In genomic region chr9:136323420-136323819, GRCh38 we compare ENCODE assay signal across 25 cellular contexts. TPM values are rescaled to one million over a fixed set of nuclear protein-coding genes. Genes with fewer than 3 reads are reported as not detected.
A peak's percentile ranks its signal among the peaks of the same experiment; 100 is the strongest.
DNase-seq lines count a peak whose midpoint lies in the region; FAIRE-seq and TF ChIP-seq lines count a peak whose summit lies in the region.
"Had no signal": no experiment of that assay in that cellular context is flagged by ENCODE, and none has a peak within 500 bp of the region (broad histone marks: within the 10 kb centered on the region; RNA-seq: fewer than 3 reads in every experiment).

No MANE protein-coding gene starts in this region.

- peak; percentile 66 for FAIRE-seq in bronchial epithelial cell (lab: Jason Lieb, UNC)
- FAIRE-seq: frontal cortex, K562 had no signal

- TF ChIP-seq CTCF in bronchial epithelial cell (IDR thresholded peaks at IDR 0.05; ENCODE audit: insufficient read depth, low read length, severe bottlenecking) (peak; percentile 17), neural crest cell (conservative IDR thresholded peaks at IDR 0.05) (no peak)

- H3K27ac Mint-ChIP-seq in neural crest cell (ENCODE audit: unreplicated experiment) = no peak overlapping the region
- H3K27ac Mint-ChIP-seq: activated CD4-positive, alpha-beta T cell treated with anti-CD3 and anti-CD28 coated beads, Interleukin-2, amount 10 ng/mL, durations not matched to agents 7 days and 5 days; CD4-positive, CD25-positive, alpha-beta regulatory T cell; T-cell had no signal

- no peaks in the 10 kb centered on the region for H3K36me3 Mint-ChIP-seq in neural crest cell (ENCODE audit: low read depth)
- H3K36me3 Mint-ChIP-seq: CD4-positive, CD25-positive, alpha-beta regulatory T cell; T-cell had no signal

- peaks cover 2% of the 10 kb centered on the region for H3K27me3 ChIP-seq in bronchial epithelial cell (ENCODE audit: control insufficient read depth, insufficient read depth, low read length)
- H3K27me3 ChIP-seq: adrenal gland, uterus had no signal

- peaks cover 6% of the 10 kb centered on the region for H3K4me1 Mint-ChIP-seq in neural crest cell
- H3K4me1 Mint-ChIP-seq: activated CD4-positive, alpha-beta T cell treated with anti-CD3 and anti-CD28 coated beads, Interleukin-2, amount 10 ng/mL, durations not matched to agents 7 days and 5 days; CD4-positive, CD25-positive, alpha-beta regulatory T cell had no signal

- peak; percentile 54 for DNase-seq in NCI-H1694 (lab: John Stamatoyannopoulos, UW)
- no peak for DNase-seq in NCI-H1694 treated with DMSO at 0.1 percent for 48 hours (lab: John Stamatoyannopoulos, UW)
- DNase-seq in NCI-H1105 treated with DMSO at 0.1 percent for 48 hours (lab: John Stamatoyannopoulos, UW) = peak; percentile 35
- peak; percentile 56 for DNase-seq in bronchial epithelial cell (ENCODE audit: low read depth)
- no peak for DNase-seq in neural crest cell (ENCODE audit: low read depth, low spot score)
- DNase-seq in HK-2 (ENCODE audit: unreplicated experiment) = no peak
- no peak for DNase-seq in COLO829 (ENCODE audit: low spot score)
- no peak for DNase-seq in NCI-H2227 (lab: John Stamatoyannopoulos, UW; ENCODE audit: unreplicated experiment)
- DNase-seq: ACHN; activated CD4-positive, alpha-beta T cell treated with anti-CD3 and anti-CD28 coated beads, Interleukin-2, amount 10 ng/mL, durations not matched to agents 7 days and 5 days; activated CD8-positive, alpha-beta memory T cell treated with anti-CD3 and anti-CD28 coated beads, Interleukin-2, amount 50 U/mL, for 4 hours; activated effector memory CD4-positive, alpha-beta T cell treated with Interleukin-2 at 50 U/mL for 16 hours; adrenal gland; CD4-positive, CD25-positive, alpha-beta regulatory T cell; dermis blood vessel endothelial cell; kidney glomerular epithelial cell; NCI-H226; spleen; T-cell; uterus had no signal

- no peaks in the 10 kb centered on the region for H3K27me3 Mint-ChIP-seq in neural crest cell (ENCODE audit: low read depth)
- H3K27me3 Mint-ChIP-seq: T-cell had no signal

- no peak overlapping the region for H3K4me3 ChIP-seq in bronchial epithelial cell (ENCODE audit: low read depth, low read length)
- H3K4me3 ChIP-seq: adrenal gland, K562, spleen, uterus had no signal

- peak overlapping the region; percentile 8 for H3K4me3 Mint-ChIP-seq in neural crest cell
- H3K4me3 Mint-ChIP-seq: activated CD4-positive, alpha-beta T cell treated with anti-CD3 and anti-CD28 coated beads, Interleukin-2, amount 10 ng/mL, durations not matched to agents 7 days and 5 days; T-cell had no signal

- no peaks in the 10 kb centered on the region for H3K9me3 Mint-ChIP-seq in neural crest cell
- H3K9me3 Mint-ChIP-seq: activated CD4-positive, alpha-beta T cell treated with anti-CD3 and anti-CD28 coated beads, Interleukin-2, amount 10 ng/mL, durations not matched to agents 7 days and 5 days; CD4-positive, CD25-positive, alpha-beta regulatory T cell; T-cell had no signal

- no peaks in the 10 kb centered on the region for H3K36me3 ChIP-seq in bronchial epithelial cell (ENCODE audit: control insufficient read depth, insufficient read depth, low read length)
- H3K36me3 ChIP-seq: adrenal gland, spleen, uterus had no signal

RNA-seq across cellular contexts. Expression of gene GPSM1, which starts 3.9 kb away (rescaled TPM):
- 12.3 and 13.4 TPM in 2 replicates for total RNA-seq in bronchial epithelial cell
- 50.8 and 56.7 TPM in 2 replicates for total RNA-seq in neural crest cell

RNA-seq across cellular contexts. Expression of gene CCDC187, which starts 19.5 kb away (rescaled TPM):
- total RNA-seq in bronchial epithelial cell (not detected in 2 replicates), neural crest cell (0.07 TPM in 1 of 2 replicates, not detected in the other)
- total RNA-seq: activated CD4-positive, alpha-beta T cell treated with anti-CD3 and anti-CD28 coated beads, Interleukin-2, amount 10 ng/mL, durations not matched to agents 7 days and 5 days; CD4-positive, CD25-positive, alpha-beta regulatory T cell; Daoy; dermis blood vessel endothelial cell; K562; mesenteric fat pad; pulmonary artery endothelial cell had no signal

RNA-seq across cellular contexts. Expression of gene DNLZ, which starts 40.1 kb away (rescaled TPM):
- total RNA-seq in bronchial epithelial cell (14.5 and 17.4 TPM in 2 replicates), neural crest cell (21.3 and 21.7 TPM in 2 replicates)

RNA-seq across cellular contexts. Expression of gene CARD9, which starts 50.0 kb away (rescaled TPM):
- total RNA-seq in bronchial epithelial cell (0.51 and 0.53 TPM in 2 replicates), neural crest cell (1.3 and 1.4 TPM in 2 replicates)

Comparison
In these comparisons a context has a peak if more than half of its experiments do, and no peak if none do; other contexts are left out.
1. DNase-seq: peak in NCI-H1694 (single experiment), NCI-H1105 treated with DMSO at 0.1 percent for 48 hours (single experiment) and bronchial epithelial cell (single experiment); none in NCI-H1694 treated with DMSO at 0.1 percent for 48 hours (single experiment), neural crest cell (single experiment), HK-2 (single experiment), COLO829 (single experiment) and NCI-H2227 (single experiment).